ENCODE assay signal across 11 cellular contexts in genomic region chr19:49999371-50000010, GRCh38. TPM values are rescaled to one million over a fixed set of nuclear protein-coding genes. Genes with fewer than 3 reads are reported as not detected.
"Had no signal": no experiment of that assay in that cellular context is flagged by ENCODE, and none has a peak within 500 bp of the region (broad histone marks: within the 10 kb centered on the region; RNA-seq: fewer than 3 reads in every experiment).

No MANE protein-coding gene starts in this region.

- DNase-seq: activated CD4-positive, alpha-beta T cell treated with anti-CD3 and anti-CD28 coated beads, Interleukin-2, amount 50 U/mL, for 4 hours; activated CD4-positive, CD25-positive, alpha-beta regulatory T cell treated with anti-CD3 and anti-CD28 coated beads, Interleukin-2, amount 50 U/mL, for 72 hours; activated gamma-delta T cell treated with Interleukin-2 at 50 U/mL for 16 hours; activated naive CD8-positive, alpha-beta T cell treated with anti-CD3 and anti-CD28 coated beads, Interleukin-2, amount 10 ng/mL, durations not matched to agents 7 days and 5 days; activated T-cell treated with anti-CD3 and anti-CD28 coated beads, Interleukin-2, amount 50 U/mL, for 4 hours; natural killer cell; spleen; stimulated activated CD4-positive, alpha-beta T cell treated with anti-CD3 and anti-CD28 coated beads, Interleukin-1b, Interleukin-23, amount 100 ng/mL, for 48 hours; stimulated activated naive B cell treated with anti-CD40 and anti-IgM and Interleukin-4, amounts not matched to agents 10 μg/mL and 1 μg/mL and 100 μg/mL, for 72 hours had no signal

- ATAC-seq: activated T-cell treated with anti-CD3 and anti-CD28 coated beads, Interleukin-2, amount 50 U/mL, for 4 hours; natural killer cell; sciatic nerve; stimulated activated naive B cell treated with anti-CD40 and anti-IgM and Interleukin-4, amounts not matched to agents 10 μg/mL and 1 μg/mL and 100 μg/mL, for 72 hours had no signal

RNA-seq across cellular contexts. Expression of gene SIGLEC11, which starts 38.5 kb away (rescaled TPM):
- total RNA-seq: activated naive CD8-positive, alpha-beta T cell treated with anti-CD3 and anti-CD28 coated beads, Interleukin-2, amount 10 ng/mL, durations not matched to agents 7 days and 5 days; activated T-cell treated with anti-CD3 and anti-CD28 coated beads, Interleukin-2, amount 50 U/mL, for 4 hours; progenitor cell of endocrine pancreas had no signal
